18 cellular contexts compared by ENCODE assay signal in genomic region chr4:64780664-64781063, GRCh38.
"Had no signal": no experiment of that assay in that cellular context is flagged by ENCODE, and none has a peak within 500 bp of the region (broad histone marks: within the 10 kb centered on the region; RNA-seq: fewer than 3 reads in every experiment).

No MANE protein-coding gene starts in this region.

- H3K4me1 ChIP-seq: colonic mucosa had no signal

- H3K27me3 ChIP-seq: colonic mucosa, tibial artery had no signal

- FAIRE-seq: frontal cortex had no signal

- H3K9me3 ChIP-seq: colonic mucosa, tibial artery had no signal

- H3K4me1 Mint-ChIP-seq: activated B cell treated with CpG ODN at 0.5 μM for 24 hours; activated CD4-positive, alpha-beta memory T cell treated with anti-CD3 and anti-CD28 coated beads, Interleukin-2, amount 10 ng/mL, durations not matched to agents 7 days and 5 days had no signal

- H3K36me3 Mint-ChIP-seq: brain; mesothelial cell of epicardium; natural killer cell treated with Interleukin-12 subunit alpha and Interleukin-12 subunit beta and Interleukin-15 and Interleukin-18, amount 100 ng/mL, for 72 hours had no signal

- H3K27ac ChIP-seq: colonic mucosa, tibial artery had no signal

- H3K4me3 ChIP-seq: colonic mucosa, lung, tibial artery had no signal

- H3K36me3 ChIP-seq: colonic mucosa, tibial artery had no signal

- DNase-seq: activated B cell treated with CpG ODN at 0.5 μM for 24 hours; activated CD4-positive, alpha-beta memory T cell treated with anti-CD3 and anti-CD28 coated beads, Interleukin-2, amount 10 ng/mL, durations not matched to agents 7 days and 5 days; activated CD4-positive, alpha-beta T cell treated with anti-CD3 and anti-CD28 coated beads for 48 hours; activated naive CD4-positive, alpha-beta T cell treated with anti-CD3 and anti-CD28 coated beads for 36 hours; activated T-cell treated with anti-CD3 and anti-CD28 coated beads, Interleukin-2, amount 50 U/mL, for 1 hour; central memory CD4-positive, alpha-beta T cell; colonic mucosa; hypothalamus; islet precursor cell; posterior cingulate gyrus; stimulated activated naive CD4-positive, alpha-beta T cell treated with Interleukin-2 at 50 U/mL for 16 hours; tibial artery had no signal

- H3K27ac Mint-ChIP-seq: activated B cell treated with CpG ODN at 0.5 μM for 24 hours; activated CD4-positive, alpha-beta memory T cell treated with anti-CD3 and anti-CD28 coated beads, Interleukin-2, amount 10 ng/mL, durations not matched to agents 7 days and 5 days; activated naive CD4-positive, alpha-beta T cell treated with anti-CD3 and anti-CD28 coated beads for 36 hours; activated T-helper 2 cell treated with anti-CD3 and anti-CD28 coated beads, Interferon-gamma antibody, Interleukin-2, Interleukin-4, amounts not matched to agents 10 μg/mL and 5 μg/mL and 100 μg/mL, durations not matched to agents 14 hours and 24 hours and 36 hours; mesothelial cell of epicardium; natural killer cell treated with Interleukin-12 subunit alpha and Interleukin-12 subunit beta and Interleukin-15 and Interleukin-18, amount 100 ng/mL, for 72 hours had no signal

- H3K4me3 Mint-ChIP-seq: activated B cell treated with CpG ODN at 0.5 μM for 24 hours; activated CD4-positive, alpha-beta memory T cell treated with anti-CD3 and anti-CD28 coated beads, Interleukin-2, amount 10 ng/mL, durations not matched to agents 7 days and 5 days; activated naive CD4-positive, alpha-beta T cell treated with anti-CD3 and anti-CD28 coated beads for 36 hours; brain; mesothelial cell of epicardium; natural killer cell treated with Interleukin-12 subunit alpha and Interleukin-12 subunit beta and Interleukin-15 and Interleukin-18, amount 100 ng/mL, for 72 hours had no signal

- H3K27me3 Mint-ChIP-seq: activated B cell treated with CpG ODN at 0.5 μM for 24 hours; activated CD4-positive, alpha-beta memory T cell treated with anti-CD3 and anti-CD28 coated beads, Interleukin-2, amount 10 ng/mL, durations not matched to agents 7 days and 5 days; brain; natural killer cell treated with Interleukin-12 subunit alpha and Interleukin-12 subunit beta and Interleukin-15 and Interleukin-18, amount 100 ng/mL, for 72 hours had no signal

- ATAC-seq: natural killer cell treated with Interleukin-12 subunit alpha and Interleukin-12 subunit beta and Interleukin-15 and Interleukin-18, amount 100 ng/mL, for 72 hours had no signal

- H3K9me3 Mint-ChIP-seq: activated B cell treated with CpG ODN at 0.5 μM for 24 hours; activated CD4-positive, alpha-beta memory T cell treated with anti-CD3 and anti-CD28 coated beads, Interleukin-2, amount 10 ng/mL, durations not matched to agents 7 days and 5 days; activated naive CD4-positive, alpha-beta T cell treated with anti-CD3 and anti-CD28 coated beads for 36 hours; activated T-helper 2 cell treated with anti-CD3 and anti-CD28 coated beads, Interferon-gamma antibody, Interleukin-2, Interleukin-4, amounts not matched to agents 10 μg/mL and 5 μg/mL and 100 μg/mL, durations not matched to agents 14 hours and 24 hours and 36 hours; brain; mesothelial cell of epicardium; natural killer cell treated with Interleukin-12 subunit alpha and Interleukin-12 subunit beta and Interleukin-15 and Interleukin-18, amount 100 ng/mL, for 72 hours had no signal
